ENCODE assay signal across 1 cellular context in genomic region chr7:22302193-22302592, GRCh38.
TF ChIP-seq lines count a peak whose summit lies in the region.

No MANE protein-coding gene starts in this region.

TF ChIP-seq in SK-N-SH, 30 proteins besides CTCF, POLR2A, EP300 and RAD21 (continued from another document):
- TF ChIP-seq, protein P1, sequence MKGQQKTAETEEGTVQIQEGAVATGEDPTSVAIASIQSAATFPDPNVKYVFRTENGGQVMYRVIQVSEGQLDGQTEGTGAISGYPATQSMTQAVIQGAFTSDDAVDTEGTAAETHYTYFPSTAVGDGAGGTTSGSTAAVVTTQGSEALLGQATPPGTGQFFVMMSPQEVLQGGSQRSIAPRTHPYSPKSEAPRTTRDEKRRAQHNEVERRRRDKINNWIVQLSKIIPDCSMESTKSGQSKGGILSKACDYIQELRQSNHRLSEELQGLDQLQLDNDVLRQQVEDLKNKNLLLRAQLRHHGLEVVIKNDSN (IDR thresholded peaks at IDR 0.05; ENCODE audit: borderline replicate concordance, low read depth) = no peak
- no peak for TF ChIP-seq USF2 (IDR thresholded peaks at IDR 0.05; ENCODE audit: borderline replicate concordance, low read depth, low read length)
- no peak for TF ChIP-seq FOXJ3 (CRISPR knock-in tag; IDR thresholded peaks at IDR 0.05)
- no peak for TF ChIP-seq NFIC (IDR thresholded peaks at IDR 0.05; ENCODE audit: borderline replicate concordance)
- TF ChIP-seq SIN3A (IDR thresholded peaks at IDR 0.05; ENCODE audit: borderline replicate concordance, low read depth, low read length) = no peak
- TF ChIP-seq PBX3 (IDR thresholded peaks at IDR 0.05) = no peak
- TF ChIP-seq MAX (IDR thresholded peaks at IDR 0.05; ENCODE audit: low read depth) = no peak
- TF ChIP-seq YY1 (IDR thresholded peaks at IDR 0.05; ENCODE audit: low read depth) = no peak
TF ChIP-seq in SK-N-SH: peak in this region for 0.
